ENCODE assay signal across 8 cellular contexts in the genomic region with DNA sequence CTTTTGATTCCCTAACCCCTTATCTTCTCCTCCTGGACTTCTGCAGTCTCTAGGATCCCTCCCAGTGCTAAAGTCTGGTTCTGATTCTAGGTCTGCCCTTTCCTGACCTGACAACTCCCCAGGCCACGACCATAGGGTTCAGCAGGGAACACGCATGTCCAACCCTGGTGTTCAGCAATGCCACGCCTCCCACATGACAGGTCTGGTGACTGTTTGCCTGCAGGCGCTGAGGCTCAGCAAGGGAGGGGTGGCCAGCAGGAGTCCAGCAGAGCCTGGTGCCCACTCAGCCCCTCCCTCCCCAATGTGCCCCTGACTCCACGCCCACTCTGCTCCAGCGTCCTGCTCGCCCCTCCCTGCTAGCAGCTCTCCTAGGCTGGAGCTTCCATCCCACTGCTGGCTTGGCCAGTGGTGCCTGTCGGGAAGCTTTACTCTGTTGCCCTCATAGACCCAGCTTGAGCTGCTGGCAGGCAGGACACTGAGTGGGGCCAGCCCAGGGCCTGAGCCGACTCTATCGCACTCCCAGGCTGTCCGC. TPM values are rescaled to one million over a fixed set of nuclear protein-coding genes. Genes with fewer than 3 reads are reported as not detected.
DNase-seq lines count a peak whose midpoint lies in the region; ATAC-seq and TF ChIP-seq lines count a peak whose summit lies in the region.

No MANE protein-coding gene starts in this region.

- TF ChIP-seq CTCF in RWPE1 (conservative IDR thresholded peaks at IDR 0.05; ENCODE audit: low read depth) (no peak), neutrophil (IDR thresholded peaks at IDR 0.05) (no peak)

- H3K4me1 ChIP-seq in neutrophil (ENCODE audit: control insufficient read depth in 1 of 2, insufficient read depth in 1 of 2, low read depth in 1 of 2, low read length in 1 of 2) = peaks cover 94 to 97% of the 10 kb centered on the region in 2 experiments

- POLR2A ChIA-PET in RWPE1 (lab: Yijun Ruan, JAX; ENCODE audit: low non-redundant PET) = no interaction called here

- no peaks in the 10 kb centered on the region for H3K36me3 ChIP-seq in neutrophil

- H3K27ac ChIP-seq in RWPE1 = peak overlapping the region; percentile 50
- H3K27ac ChIP-seq in neutrophil = peak overlapping the region; percentile 99

- H3K9me3 ChIP-seq in neutrophil = no peaks in the 10 kb centered on the region

- H3K4me3 ChIP-seq in neutrophil (ENCODE audit: low read depth in 1 of 2, low read length in 1 of 2) = peak overlapping the region; percentile 53 to 58

- DNase-seq in COLO829 (ENCODE audit: low spot score) = peak; percentile 84
- DNase-seq in RWPE1 (ENCODE audit: low spot score) = peak; percentile 39
- peak; percentile 24 for DNase-seq in fibroblast of gingiva (ENCODE audit: low read depth)
- no peak for DNase-seq in occipital lobe (lab: John Stamatoyannopoulos, UW)
- no peak for DNase-seq in posterior vena cava (ENCODE audit: low spot score)
- no peak for DNase-seq in GM19240 (ENCODE audit: insufficient read length, low spot score)

- ATAC-seq in HG03139 (IDR thresholded peaks at IDR 0.05; ENCODE audit: unreplicated experiment) = no peak

- CTCF ChIA-PET in RWPE1 (lab: Yijun Ruan, JAX) = interaction anchor here (0.6 to 1.5 kb wide), 2 partner anchors 25 to 159 kb away, joined by 3 to 4 read pairs; no protein-coding TSS in a partner anchor

- H3K27me3 ChIP-seq in neutrophil = no peaks in the 10 kb centered on the region

- intact Hi-C loops in posterior vena cava (cut with DNase I) = loop anchor here in 1 of 2 donors (5.0 kb wide), 1 partner anchor 505 kb away; no protein-coding TSS in a partner anchor

RNA-seq across cellular contexts. Expression of gene SLC9A1, which starts 17.3 kb away (rescaled TPM):
- total RNA-seq in occipital lobe (1.9 TPM), posterior vena cava (10 to 100 TPM; 19.0 to 25.3 TPM)

Comparison
In these comparisons a context has a peak if more than half of its experiments do, and no peak if none do; other contexts are left out.
1. DNase-seq: peak in COLO829 (single experiment), RWPE1 (single experiment) and fibroblast of gingiva (single experiment); none in occipital lobe (single experiment), posterior vena cava (single experiment) and GM19240 (single experiment).